In genomic region chr11:18804621-18805020, GRCh38 we compare ENCODE assay signal across 26 cellular contexts. TPM values are rescaled to one million over a fixed set of nuclear protein-coding genes. Genes with fewer than 3 reads are reported as not detected.
DNase-seq lines count a peak whose midpoint lies in the region; ATAC-seq, FAIRE-seq and TF ChIP-seq lines count a peak whose summit lies in the region.
"Had no signal": no experiment of that assay in that cellular context is flagged by ENCODE, and none has a peak within 500 bp of the region (broad histone marks: within the 10 kb centered on the region; RNA-seq: fewer than 3 reads in every experiment).

No MANE protein-coding gene starts in this region.

- no peaks in the 10 kb centered on the region for H3K79me2 ChIP-seq in GM12878 (ENCODE audit: control insufficient read depth, insufficient read depth, low read length)

- POLR2A ChIA-PET in GM12878 (lab: Charles Lee), result no interaction called here

- FAIRE-seq in GM12878 (lab: Jason Lieb, UNC), result no peak
- FAIRE-seq: A549, K562 had no signal

- SMC1A ChIA-PET in GM12878 (lab: Charles Lee; ENCODE audit: uncharacterized antibody, unreplicated experiment), result interaction anchor here (0.6 to 13.0 kb wide), 6 partner anchors 8 to 264 kb away, joined by 3 to 174 read pairs (median 4); no protein-coding TSS in a partner anchor

- H3K27ac ChIP-seq in GM12878 (ENCODE audit: control insufficient read depth, insufficient read depth) (no peak overlapping the region), foreskin keratinocyte (no peak overlapping the region), upper lobe of right lung (no peak overlapping the region), psoas muscle (no peak overlapping the region)
- H3K27ac ChIP-seq: A549, PC-9 had no signal

- no peak for TF ChIP-seq EP300 in GM12878 (IDR thresholded peaks at IDR 0.05; ENCODE audit: borderline replicate concordance in 1 of 2, control insufficient read depth in 1 of 2, low read depth in 2 of 2, low read length in 2 of 2)

- no peak overlapping the region for H3K4me2 ChIP-seq in GM12878 (ENCODE audit: control insufficient read depth, insufficient read depth)
- H3K4me2 ChIP-seq: A549, PC-9 had no signal

- RAD21 ChIA-PET in GM12878 (lab: Charles Lee; ENCODE audit: unreplicated experiment), result no interaction called here

- H4K20me1 ChIP-seq in GM12878 (ENCODE audit: control insufficient read depth, insufficient read depth), result no peaks in the 10 kb centered on the region; the same call in 1 of the 2 replicates

- CTCF ChIA-PET in GM12878 (lab: Yijun Ruan, JAX), result interaction anchor here (0.7 to 15.5 kb wide), 4 partner anchors 28 to 529 kb away, joined by 3 to 310 read pairs (median 16); no protein-coding TSS in a partner anchor

- no peak for TF ChIP-seq RAD21 in GM12878 (IDR thresholded peaks at IDR 0.05; ENCODE audit: insufficient read depth, low read depth, low read length)

- TF ChIP-seq POLR2A in GM12878 (IDR thresholded peaks at IDR 0.05; ENCODE audit: low read depth, low read length), result no peak

- H3K36me3 ChIP-seq in GM12878 (ENCODE audit: control insufficient read depth in 2 of 2, insufficient read depth in 2 of 2, low read length in 1 of 2), result no peaks in the 10 kb centered on the region
- no peaks in the 10 kb centered on the region for H3K36me3 ChIP-seq in upper lobe of right lung
- H3K36me3 ChIP-seq in psoas muscle (ENCODE audit: insufficient read depth in 1 of 2, low read depth in 1 of 2), result no peaks in the 10 kb centered on the region
- H3K36me3 ChIP-seq: MG63 had no signal

- peak; percentile 28; the same call in 2 of the 3 replicates for ATAC-seq in GM12878
- ATAC-seq in foreskin keratinocyte, result peak; percentile 34
- peak; percentile 53 for ATAC-seq in upper lobe of right lung
- ATAC-seq in HG03135 (IDR thresholded peaks at IDR 0.05; ENCODE audit: unreplicated experiment), result no peak
- ATAC-seq in psoas muscle, result no peak
- ATAC-seq in HG03039 (IDR thresholded peaks at IDR 0.05; ENCODE audit: unreplicated experiment), result no peak
- ATAC-seq: A549, K562 had no signal

- H3K9me3 ChIP-seq in GM12878 (replicated peaks; ENCODE audit: control insufficient read depth, insufficient read depth, low read length) (no peaks in the 10 kb centered on the region), upper lobe of right lung (no peaks in the 10 kb centered on the region), psoas muscle (no peaks in the 10 kb centered on the region)
- H3K9me3 ChIP-seq: A549, MG63 had no signal

- no peak overlapping the region for H3K9ac ChIP-seq in GM12878 (ENCODE audit: control insufficient read depth, insufficient read depth, low read length)

- no peaks in the 10 kb centered on the region for H3K4me1 ChIP-seq in GM12878 (ENCODE audit: control insufficient read depth, insufficient read depth, low read length)
- no peaks in the 10 kb centered on the region for H3K4me1 ChIP-seq in foreskin keratinocyte
- no peaks in the 10 kb centered on the region for H3K4me1 ChIP-seq in upper lobe of right lung
- H3K4me1 ChIP-seq in psoas muscle, result no peaks in the 10 kb centered on the region
- H3K4me1 ChIP-seq: A549 had no signal

- in situ Hi-C loops in GM12878 (cut with MboI), result no loop called here

- intact Hi-C loops in GM12878 (cut with micrococcal nuclease; ENCODE audit: unreplicated experiment), result no loop called here
- intact Hi-C loops in upper lobe of right lung (cut with DNase I), result no loop called here
- intact Hi-C loops in psoas muscle (cut with DNase I), result no loop called here

- H2AFZ ChIP-seq in GM12878 (ENCODE audit: control insufficient read depth, low read depth, low read length), result no peak overlapping the region
- H2AFZ ChIP-seq: PC-9 had no signal

- no TSS peak for BruUV-seq in GM12878 (replicated peaks; lab: Mats Ljungman, UMichigan)

- peak; percentile 2 for DNase-seq in LHCN-M2 (ENCODE audit: low read depth)
- no peak for DNase-seq in GM12878 (ENCODE audit: low read depth, low spot score)
- DNase-seq in foreskin keratinocyte, result peak; percentile 56 to 71
- DNase-seq in upper lobe of right lung, result no peak
- no peak for DNase-seq in psoas muscle
- DNase-seq: C1 segment of cervical spinal cord; CD4-positive, alpha-beta memory T cell; COR-L47; DMS53; Kasumi-1; MG63; NCI-H2029; NCI-H446; NCI-H524 treated with DMSO at 0.1 percent for 48 hours; NCI-H774; PC-9; RPMI8226; SHP77 had no signal

- 43% methylated on average over 1 of the region's 1 CpG for WGBS in GM12878 (ENCODE audit: insufficient coverage, insufficient replicate concordance, low lambda C conversion rate, missing lambda C conversion rate)
- WGBS in psoas muscle, 3 donors, result 51 to 68% (median 57%) methylated on average over 1 of the region's 1 CpG

- TF ChIP-seq CTCF in GM12878 (IDR thresholded peaks at IDR 0.05 in 2 of 3, conservative IDR thresholded peaks at IDR 0.05 in 1 of 3; ENCODE audit: control insufficient read depth in 2 of 3, extremely low read depth in 1 of 3, insufficient read depth in 1 of 3, low read depth in 3 of 3, low read length in 3 of 3), result no peak
- no peak for TF ChIP-seq CTCF in foreskin keratinocyte (conservative IDR thresholded peaks at IDR 0.05)
- TF ChIP-seq CTCF in upper lobe of right lung (IDR thresholded peaks at IDR 0.05), result no peak
- no peak for TF ChIP-seq CTCF in psoas muscle (IDR thresholded peaks at IDR 0.05)

- no peak overlapping the region for H3K4me3 ChIP-seq in GM12878
- no peak overlapping the region for H3K4me3 ChIP-seq in upper lobe of right lung
- H3K4me3 ChIP-seq in psoas muscle, result no peak overlapping the region
- H3K4me3 ChIP-seq: A549, K562, MG63, PC-9 had no signal

- peaks cover 0 to 7% of the 10 kb centered on the region in 2 experiments; a peak in 2 of 4 replicates for H3K27me3 ChIP-seq in GM12878 (replicated peaks in 1 of 2; ENCODE audit: control insufficient read depth in 2 of 2, insufficient read depth in 2 of 2, low read length in 1 of 2)
- H3K27me3 ChIP-seq in foreskin keratinocyte, result peaks cover 25% of the 10 kb centered on the region
- no peaks in the 10 kb centered on the region for H3K27me3 ChIP-seq in upper lobe of right lung
- no peaks in the 10 kb centered on the region for H3K27me3 ChIP-seq in psoas muscle (ENCODE audit: insufficient read depth in 3 of 3, low read length in 2 of 3)
- H3K27me3 ChIP-seq: MG63 had no signal

TF ChIP-seq in GM12878, 131 proteins besides CTCF, POLR2A, EP300 and RAD21:
- no peak for TF ChIP-seq SPI1 (IDR thresholded peaks at IDR 0.05; ENCODE audit: borderline replicate concordance, insufficient read depth, low read depth, low read length)
- TF ChIP-seq TBL1XR1 (IDR thresholded peaks at IDR 0.05; ENCODE audit: low read depth, low read length), result no peak
- no peak for TF ChIP-seq JUND (IDR thresholded peaks at IDR 0.05; ENCODE audit: low read depth, low read length)

RNA-seq across cellular contexts. Expression of gene PTPN5, which starts 13.0 kb away (rescaled TPM):
- total RNA-seq in LHCN-M2 (2014; rRNA removed) (not detected in 2 replicates), GM12878 (2014; rRNA removed) (not detected in 2 replicates), GM12878 (2014; rRNA removed; fragmentation: Illumina TruSeq; extraction: Trizol) (not detected in 2 replicates), GM12878 (2021) (not detected in 2 replicates), foreskin keratinocyte (not detected in 2 replicates), upper lobe of right lung (0.81 TPM), psoas muscle (1 to 10 TPM in 1 of 4 donors, under 1 TPM in 3; 0.22 to 1.4 (median 0.71) TPM)
- not detected for polyA plus RNA-seq in LHCN-M2 (2012)
- not detected in 2 replicates for total RNA-seq in GM12878 (2013; cell fraction: nucleolus; rRNA removed)
- polyA plus RNA-seq in GM12878 (2011; ENCODE audit: low read depth), result not detected
- polyA plus RNA-seq in GM12878 (2011; rRNA removed) (0.04 TPM in 2 replicates), GM12878 (2014; fragmentation: Illumina TruSeq; extraction: Trizol) (0.06 TPM in 1 of 2 replicates, not detected in the other), GM12878 (2014; fragmentation: Nextera tagmentation; extraction: Ambion mirVana) (not detected), GM12878 (2014; rRNA removed) (not detected in 2 replicates), GM12878 (2016; fragmentation: Nextera tagmentation; extraction: Ambion mirVana) (under 1 TPM in 1 of 2 experiments, not detected in 1; 0.05 TPM), foreskin keratinocyte (not detected in 2 replicates), psoas muscle (under 1 TPM; 0.47 to 0.61 (median 0.47) TPM)
- 0.01 and 0.03 TPM in 2 replicates for polyA plus RNA-seq in GM12878 (2011; cell fraction: cytosol; rRNA removed)
- 0.13 and 0.15 TPM in 2 replicates for polyA plus RNA-seq in GM12878 (2011; cell fraction: nucleus; rRNA removed)
- polyA plus RNA-seq in GM12878 (2012), result not detected in 2 replicates
- polyA minus RNA-seq in GM12878 (2011; rRNA and poly(A)+ RNA removed), result not detected in 2 replicates
- not detected in 2 replicates for polyA minus RNA-seq in GM12878 (2011; cell fraction: cytosol; rRNA and poly(A)+ RNA removed)
- polyA minus RNA-seq in GM12878 (2011; cell fraction: nucleus; rRNA and poly(A)+ RNA removed), result not detected in 2 replicates
- total RNA-seq: CD4-positive, alpha-beta memory T cell; G401; H4; HT1080; K562; PC-9; SK-MEL-5 had no signal
- polyA plus RNA-seq: CD4-positive, alpha-beta memory T cell; K562 had no signal

Comparison
In these comparisons a context has a peak if more than half of its experiments do, and no peak if none do; other contexts are left out.
1. DNase-seq: peak in LHCN-M2 (single experiment) and foreskin keratinocyte (2 of 2); none in GM12878 (single experiment), upper lobe of right lung (single experiment) and psoas muscle (0 of 2).
2. ATAC-seq: peak in GM12878 (single experiment), foreskin keratinocyte (single experiment) and upper lobe of right lung (single experiment); none in HG03135 (single experiment), psoas muscle (0 of 4) and HG03039 (single experiment).